ENCODE assay signal across 10 cellular contexts in the genomic region with DNA sequence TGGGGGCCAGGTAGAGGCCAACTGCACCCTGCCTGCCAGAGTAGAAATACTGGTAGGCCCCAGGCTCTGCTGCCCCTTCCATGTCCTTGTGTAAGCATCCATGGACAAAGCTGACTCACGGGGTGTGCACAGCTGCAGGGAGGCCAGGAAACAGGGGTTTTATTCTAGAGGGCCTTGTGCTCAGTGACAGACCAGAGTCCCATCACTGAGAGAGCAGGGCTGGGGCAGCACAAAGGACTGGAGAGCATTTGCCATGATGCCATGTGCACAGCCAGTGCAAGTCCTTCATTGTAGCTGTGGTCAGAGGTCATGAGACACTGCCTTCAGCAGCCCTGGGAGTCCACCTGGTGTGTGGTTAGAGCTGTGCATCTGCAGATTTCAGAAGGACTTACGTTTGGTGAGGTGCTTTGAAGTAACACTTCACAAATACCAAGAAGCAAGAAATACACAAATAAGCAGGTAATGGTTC. TPM values are rescaled to one million over a fixed set of nuclear protein-coding genes. Genes with fewer than 3 reads are reported as not detected.
A peak's percentile ranks its signal among the peaks of the same experiment; 100 is the strongest.
DNase-seq lines count a peak whose midpoint lies in the region; ATAC-seq and TF ChIP-seq lines count a peak whose summit lies in the region.
"Had no signal": no experiment of that assay in that cellular context is flagged by ENCODE, and none has a peak within 500 bp of the region (broad histone marks: within the 10 kb centered on the region; RNA-seq: fewer than 3 reads in every experiment).

No MANE protein-coding gene starts in this region.

- WGBS in smooth muscle cell (ENCODE audit: low lambda C conversion rate) = 43% methylated on average over 2 of the region's 2 CpGs

- H3K79me2 ChIP-seq in smooth muscle cell (ENCODE audit: low read depth) = peaks cover 100% of the 10 kb centered on the region

- H3K27ac Mint-ChIP-seq in activated naive CD4-positive, alpha-beta T cell treated with anti-CD3 and anti-CD28 coated beads, Interleukin-2, amount 50 U/mL, for 72 hours = peak overlapping the region; percentile 60 to 71

- H3K9me3 Mint-ChIP-seq in activated naive CD4-positive, alpha-beta T cell treated with anti-CD3 and anti-CD28 coated beads, Interleukin-2, amount 50 U/mL, for 72 hours = peaks cover 8 to 10% of the 10 kb centered on the region in 2 donors

- H4K20me1 ChIP-seq in smooth muscle cell (ENCODE audit: low read depth) = peaks cover 100% of the 10 kb centered on the region

- H3K36me3 Mint-ChIP-seq in activated naive CD4-positive, alpha-beta T cell treated with anti-CD3 and anti-CD28 coated beads, Interleukin-2, amount 50 U/mL, for 72 hours = peaks cover 32 to 54% of the 10 kb centered on the region in 2 donors

- no peak overlapping the region for H3K4me3 ChIP-seq in smooth muscle cell
- H3K4me3 ChIP-seq: SJCRH30 had no signal

- peak in 1 of 2 donors; percentile 32 for ATAC-seq in activated naive CD4-positive, alpha-beta T cell treated with anti-CD3 and anti-CD28 coated beads, Interleukin-2, amount 50 U/mL, for 72 hours

- no peak overlapping the region for H2AFZ ChIP-seq in smooth muscle cell (ENCODE audit: low read depth)

- H3K36me3 ChIP-seq in smooth muscle cell (ENCODE audit: low read depth) = no peaks in the 10 kb centered on the region

- peak; percentile 25 for DNase-seq in activated CD4-positive, CD25-positive, alpha-beta regulatory T cell treated with anti-CD3 and anti-CD28 coated beads, Interleukin-2, amount 50 U/mL, for 72 hours
- DNase-seq in activated CD4-positive, CD25-positive, alpha-beta regulatory T cell (lab: John Stamatoyannopoulos, UW) = no peak
- peak in 1 of 2 donors; percentile 40 for DNase-seq in activated naive CD4-positive, alpha-beta T cell treated with anti-CD3 and anti-CD28 coated beads, Interleukin-2, amount 50 U/mL, for 72 hours (ENCODE audit: low spot score in 2 of 2)
- DNase-seq in hepatic stellate cell (ENCODE audit: low spot score) (peak; percentile 46), smooth muscle cell (lab: John Stamatoyannopoulos, UW; ENCODE audit: unreplicated experiment) (no peak), COLO829 (ENCODE audit: low spot score) (no peak), Kasumi-1 (lab: John Stamatoyannopoulos, UW) (no peak), NCI-H2081 (lab: John Stamatoyannopoulos, UW) (no peak)
- DNase-seq: heart right ventricle had no signal

- peaks cover 25% of the 10 kb centered on the region for H3K4me1 ChIP-seq in smooth muscle cell (ENCODE audit: low read depth)

- H3K27ac ChIP-seq in smooth muscle cell (ENCODE audit: low read depth) = peak overlapping the region; percentile 96
- H3K27ac ChIP-seq: SJCRH30 had no signal

- H3K27me3 ChIP-seq in smooth muscle cell (ENCODE audit: low read depth) = no peaks in the 10 kb centered on the region
- H3K27me3 ChIP-seq: heart right ventricle, SJCRH30 had no signal

- H3K9me3 ChIP-seq in smooth muscle cell (replicated peaks; ENCODE audit: low read depth) = no peaks in the 10 kb centered on the region

- H3F3A ChIP-seq in smooth muscle cell (ENCODE audit: low read depth) = peaks cover 23% of the 10 kb centered on the region

- TF ChIP-seq CTCF in smooth muscle cell (IDR thresholded peaks at IDR 0.05; ENCODE audit: borderline replicate concordance, insufficient read depth, poor library complexity, severe bottlenecking) = no peak

- H3K9ac ChIP-seq in smooth muscle cell (ENCODE audit: low read depth) = no peak overlapping the region

- H3K4me2 ChIP-seq in smooth muscle cell = peak overlapping the region; percentile 44

RNA-seq across cellular contexts. Expression of a gene that starts 8.1 kb away (rescaled TPM):
- 100 to 1,000 TPM; 308 to 333 TPM for total RNA-seq in activated naive CD4-positive, alpha-beta T cell treated with anti-CD3 and anti-CD28 coated beads, Interleukin-2, amount 50 U/mL, for 72 hours
- total RNA-seq in smooth muscle cell = 209 and 237 TPM in 2 replicates
- polyA plus RNA-seq in smooth muscle cell = 615 and 698 TPM in 2 replicates

RNA-seq across cellular contexts. Expression of a gene that starts 12.5 kb away (rescaled TPM):
- total RNA-seq in activated naive CD4-positive, alpha-beta T cell treated with anti-CD3 and anti-CD28 coated beads, Interleukin-2, amount 50 U/mL, for 72 hours = 10 to 100 TPM; 17.6 to 19.4 TPM
- total RNA-seq in smooth muscle cell = 5.2 and 7.6 TPM in 2 replicates
- 18.7 and 31.1 TPM in 2 replicates for polyA plus RNA-seq in smooth muscle cell

RNA-seq across cellular contexts. Expression of a gene that starts 18.5 kb away (rescaled TPM):
- 10 to 100 TPM; 50.6 to 52.5 TPM for total RNA-seq in activated naive CD4-positive, alpha-beta T cell treated with anti-CD3 and anti-CD28 coated beads, Interleukin-2, amount 50 U/mL, for 72 hours
- total RNA-seq in smooth muscle cell = 72.8 and 83.4 TPM in 2 replicates
- 169 and 178 TPM in 2 replicates for polyA plus RNA-seq in smooth muscle cell

RNA-seq across cellular contexts. Expression of a gene that starts 49.4 kb away (rescaled TPM):
- 100 to 1,000 TPM; 206 to 293 TPM for total RNA-seq in activated naive CD4-positive, alpha-beta T cell treated with anti-CD3 and anti-CD28 coated beads, Interleukin-2, amount 50 U/mL, for 72 hours
- total RNA-seq in smooth muscle cell = 165 and 205 TPM in 2 replicates
- 460 and 465 TPM in 2 replicates for polyA plus RNA-seq in smooth muscle cell

RNA-seq across cellular contexts. Expression of a gene that starts 59.1 kb away (rescaled TPM):
- under 1 TPM; 0.16 to 0.86 TPM for total RNA-seq in activated naive CD4-positive, alpha-beta T cell treated with anti-CD3 and anti-CD28 coated beads, Interleukin-2, amount 50 U/mL, for 72 hours
- 0.13 TPM in 1 of 2 replicates, not detected in the other for total RNA-seq in smooth muscle cell
- 0.29 and 0.63 TPM in 2 replicates for polyA plus RNA-seq in smooth muscle cell

Comparison
In these comparisons a context has a peak if more than half of its experiments do, and no peak if none do; other contexts are left out.
1. DNase-seq: peak in activated CD4-positive, CD25-positive, alpha-beta regulatory T cell treated with anti-CD3 and anti-CD28 coated beads, Interleukin-2, amount 50 U/mL, for 72 hours (single experiment) and hepatic stellate cell (single experiment); none in activated CD4-positive, CD25-positive, alpha-beta regulatory T cell (0 of 4), smooth muscle cell (single experiment), COLO829 (single experiment), Kasumi-1 (0 of 2) and NCI-H2081 (0 of 2).